19 cellular contexts compared by ENCODE assay signal in genomic region chr2:191783416-191783815, GRCh38.
DNase-seq lines count a peak whose midpoint lies in the region; ATAC-seq, FAIRE-seq and TF ChIP-seq lines count a peak whose summit lies in the region.
"Had no signal": no experiment of that assay in that cellular context is flagged by ENCODE, and none has a peak within 500 bp of the region (broad histone marks: within the 10 kb centered on the region; RNA-seq: fewer than 3 reads in every experiment).

No MANE protein-coding gene starts in this region.

- 0 out of 4 replicates have a peak, but pooled peaks cover 0 to 2% of the 10 kb centered on the region in 2 experiments for H3K27me3 ChIP-seq in GM12878 (replicated peaks in 1 of 2; ENCODE audit: control insufficient read depth in 2 of 2, insufficient read depth in 2 of 2, low read length in 1 of 2)
- H3K27me3 ChIP-seq: right atrium auricular region, vagina had no signal

- ATAC-seq in GM18505 (IDR thresholded peaks at IDR 0.05; ENCODE audit: unreplicated experiment): peak; percentile 75
- ATAC-seq in GM21381 (IDR thresholded peaks at IDR 0.05; ENCODE audit: unreplicated experiment): peak; percentile 62
- ATAC-seq in HG03159 (IDR thresholded peaks at IDR 0.05; ENCODE audit: unreplicated experiment): peak; percentile 68
- peak; percentile 92 for ATAC-seq in GM12878

- TF ChIP-seq EP300 in GM12878 (IDR thresholded peaks at IDR 0.05; ENCODE audit: borderline replicate concordance in 1 of 2, control insufficient read depth in 1 of 2, low read depth in 2 of 2, low read length in 2 of 2): no peak

- no TSS peak for BruUV-seq in GM12878 (replicated peaks; lab: Mats Ljungman, UMichigan)

- POLR2A ChIA-PET in GM12878 (lab: Charles Lee): no interaction called here
- POLR2A ChIA-PET in activated CD4-positive, alpha-beta memory T cell treated with anti-CD3 and anti-CD28 coated beads for 36 hours (lab: Charles Lee): no interaction called here

- RAD21 ChIA-PET in GM12878 (lab: Charles Lee; ENCODE audit: unreplicated experiment): no interaction called here

- no peaks in the 10 kb centered on the region for H3K4me1 ChIP-seq in GM12878 (ENCODE audit: control insufficient read depth, insufficient read depth, low read length)
- H3K4me1 ChIP-seq: right atrium auricular region, vagina had no signal

- no peak overlapping the region for H3K4me2 ChIP-seq in GM12878 (ENCODE audit: control insufficient read depth, insufficient read depth)

- no peak overlapping the region for H3K4me3 Mint-ChIP-seq in activated CD4-positive, alpha-beta memory T cell treated with anti-CD3 and anti-CD28 coated beads for 36 hours
- H3K4me3 Mint-ChIP-seq: activated T-cell treated with anti-CD3 and anti-CD28 coated beads, Interleukin-2, amount 50 U/mL, for 24 hours had no signal

- CTCF ChIA-PET in GM12878 (lab: Yijun Ruan, JAX): no interaction called here
- CTCF ChIA-PET in activated CD4-positive, alpha-beta memory T cell treated with anti-CD3 and anti-CD28 coated beads for 36 hours (lab: Charles Lee): no interaction called here

- H3K4me3 ChIP-seq in GM12878: no peak overlapping the region
- H3K4me3 ChIP-seq: right atrium auricular region, SK-N-MC, vagina had no signal

- H3K27me3 Mint-ChIP-seq in activated CD4-positive, alpha-beta memory T cell treated with anti-CD3 and anti-CD28 coated beads for 36 hours: peaks cover 1% of the 10 kb centered on the region

- H3K4me1 Mint-ChIP-seq in activated CD4-positive, alpha-beta memory T cell treated with anti-CD3 and anti-CD28 coated beads for 36 hours (ENCODE audit: low read depth): no peaks in the 10 kb centered on the region

- H3K36me3 Mint-ChIP-seq in activated CD4-positive, alpha-beta memory T cell treated with anti-CD3 and anti-CD28 coated beads for 36 hours: no peaks in the 10 kb centered on the region

- H3K36me3 ChIP-seq in GM12878 (ENCODE audit: control insufficient read depth in 2 of 2, insufficient read depth in 2 of 2, low read length in 1 of 2): no peaks in the 10 kb centered on the region
- H3K36me3 ChIP-seq: right atrium auricular region, vagina had no signal

- H3K27ac Mint-ChIP-seq in activated CD4-positive, alpha-beta memory T cell treated with anti-CD3 and anti-CD28 coated beads for 36 hours: no peak overlapping the region
- H3K27ac Mint-ChIP-seq: activated T-cell treated with anti-CD3 and anti-CD28 coated beads, Interleukin-2, amount 50 U/mL, for 24 hours had no signal

- H4K20me1 ChIP-seq in GM12878 (ENCODE audit: control insufficient read depth, insufficient read depth): no peaks in the 10 kb centered on the region

- H3K79me2 ChIP-seq in GM12878 (ENCODE audit: control insufficient read depth, insufficient read depth, low read length): no peaks in the 10 kb centered on the region

- TF ChIP-seq CTCF in GM12878 (IDR thresholded peaks at IDR 0.05 in 2 of 3, conservative IDR thresholded peaks at IDR 0.05 in 1 of 3; ENCODE audit: control insufficient read depth in 2 of 3, extremely low read depth in 1 of 3, insufficient read depth in 1 of 3, low read depth in 3 of 3, low read length in 3 of 3): no peak

- SMC1A ChIA-PET in GM12878 (lab: Charles Lee; ENCODE audit: uncharacterized antibody, unreplicated experiment): no interaction called here

- TF ChIP-seq POLR2A in GM18505 (IDR thresholded peaks at IDR 0.05; ENCODE audit: borderline replicate concordance, extremely low read depth, insufficient read depth, insufficient read length): no peak
- no peak for TF ChIP-seq POLR2A in GM12878 (IDR thresholded peaks at IDR 0.05; ENCODE audit: low read depth, low read length)

- FAIRE-seq in GM12878 (lab: Jason Lieb, UNC): no peak
- FAIRE-seq: G401.6 had no signal

- H3K9me3 ChIP-seq in GM12878 (replicated peaks; ENCODE audit: control insufficient read depth, insufficient read depth, low read length): no peaks in the 10 kb centered on the region; the same call in 2 of the 3 replicates
- H3K9me3 ChIP-seq: right atrium auricular region, vagina had no signal

- H3K9me3 Mint-ChIP-seq in activated CD4-positive, alpha-beta memory T cell treated with anti-CD3 and anti-CD28 coated beads for 36 hours: no peaks in the 10 kb centered on the region
- H3K9me3 Mint-ChIP-seq: activated T-cell treated with anti-CD3 and anti-CD28 coated beads, Interleukin-2, amount 50 U/mL, for 24 hours had no signal

- intact Hi-C loops in GM12878 (cut with micrococcal nuclease; ENCODE audit: unreplicated experiment): no loop called here
- intact Hi-C loops in activated CD4-positive, alpha-beta memory T cell treated with anti-CD3 and anti-CD28 coated beads for 36 hours (cut with micrococcal nuclease): no loop called here

- no peak overlapping the region for H3K9ac ChIP-seq in GM12878 (ENCODE audit: control insufficient read depth, insufficient read depth, low read length)

- H3K27ac ChIP-seq in GM12878 (ENCODE audit: control insufficient read depth, insufficient read depth): no peak overlapping the region
- H3K27ac ChIP-seq: right atrium auricular region, SK-N-MC, vagina had no signal

- in situ Hi-C loops in GM12878 (cut with MboI): no loop called here

- TF ChIP-seq RAD21 in GM12878 (IDR thresholded peaks at IDR 0.05; ENCODE audit: insufficient read depth, low read depth, low read length): no peak

- H2AFZ ChIP-seq in GM12878 (ENCODE audit: control insufficient read depth, low read depth, low read length): no peak overlapping the region

- DNase-seq in GM12878 (ENCODE audit: low read depth, low spot score) (no peak), HPDE6-E6E7 (ENCODE audit: extremely low spot score) (no peak), DMS79 treated with DMSO at 0.1 percent for 48 hours (lab: John Stamatoyannopoulos, UW) (no peak), NCI-H2171 treated with DMSO at 0.1 percent for 48 hours (lab: John Stamatoyannopoulos, UW) (no peak)
- DNase-seq in activated CD4-positive, alpha-beta memory T cell treated with anti-CD3 and anti-CD28 coated beads for 36 hours: no peak
- DNase-seq: activated CD4-positive, alpha-beta T cell treated with anti-CD3 and anti-CD28 coated beads, Interleukin-2, amount 50 U/mL, for 4 hours; activated T-cell treated with anti-CD3 and anti-CD28 coated beads, Interleukin-2, amount 50 U/mL, for 24 hours; Calu3; Karpas-422; kidney; NCI-H1436; OCI-M1 had no signal

TF ChIP-seq in GM12878, 131 proteins besides CTCF, POLR2A, EP300 and RAD21:
- TF ChIP-seq ATF7 (IDR thresholded peaks at IDR 0.05; ENCODE audit: low read depth): peak; percentile 78
- no peak for TF ChIP-seq IRF4 (IDR thresholded peaks at IDR 0.05; ENCODE audit: low read depth, low read length)
- peak in 1 of 2 experiments; percentile 16; a peak in 2 of 4 replicates for TF ChIP-seq IKZF2 (IDR thresholded peaks at IDR 0.05)
- peak; percentile 14; the same call in 1 of the 2 replicates for TF ChIP-seq NR2F1 (conservative IDR thresholded peaks at IDR 0.05)
- TF ChIP-seq FOXK2 (IDR thresholded peaks at IDR 0.05): peak; percentile 61; the same call in 1 of the 2 replicates
- TF ChIP-seq BHLHE40 (IDR thresholded peaks at IDR 0.05; ENCODE audit: borderline replicate concordance in 1 of 2, low read depth in 2 of 2, low read length in 1 of 2): 0 out of 4 replicates have a peak, but pooled peaks have one; percentile 21 to 35
- TF ChIP-seq, protein P1, sequence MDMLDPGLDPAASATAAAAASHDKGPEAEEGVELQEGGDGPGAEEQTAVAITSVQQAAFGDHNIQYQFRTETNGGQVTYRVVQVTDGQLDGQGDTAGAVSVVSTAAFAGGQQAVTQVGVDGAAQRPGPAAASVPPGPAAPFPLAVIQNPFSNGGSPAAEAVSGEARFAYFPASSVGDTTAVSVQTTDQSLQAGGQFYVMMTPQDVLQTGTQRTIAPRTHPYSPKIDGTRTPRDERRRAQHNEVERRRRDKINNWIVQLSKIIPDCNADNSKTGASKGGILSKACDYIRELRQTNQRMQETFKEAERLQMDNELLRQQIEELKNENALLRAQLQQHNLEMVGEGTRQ (IDR thresholded peaks at IDR 0.05; ENCODE audit: borderline replicate concordance, low read depth, low read length): no peak
- peak; percentile 87 for TF ChIP-seq SPI1 (IDR thresholded peaks at IDR 0.05; ENCODE audit: borderline replicate concordance, insufficient read depth, low read depth, low read length)
- no peak for TF ChIP-seq TAF1 (IDR thresholded peaks at IDR 0.05; ENCODE audit: borderline replicate concordance, low read depth, low read length)
TF ChIP-seq in GM12878: peak in this region for 6.
